In genomic region chr22:15714125-15714524, GRCh38 we compare ENCODE assay signal across 2 cellular contexts. TPM values are rescaled to one million over a fixed set of nuclear protein-coding genes. Genes with fewer than 3 reads are reported as not detected.
"Had no signal": no experiment of that assay in that cellular context is flagged by ENCODE, and none has a peak within 500 bp of the region (broad histone marks: within the 10 kb centered on the region; RNA-seq: fewer than 3 reads in every experiment).

No MANE protein-coding gene starts in this region.

RNA-seq across cellular contexts. Expression of gene POTEH, which starts 24.3 kb away (rescaled TPM):
- polyA plus RNA-seq: stomach, urinary bladder had no signal
